Comparison of ENCODE assay signal across 28 cellular contexts in genomic region chr5:133337795-133338445, GRCh38.
"Had no signal": no experiment of that assay in that cellular context is flagged by ENCODE, and none has a peak within 500 bp of the region (broad histone marks: within the 10 kb centered on the region; RNA-seq: fewer than 3 reads in every experiment).

No MANE protein-coding gene starts in this region.

- H3K79me2 ChIP-seq: hepatocyte had no signal

- H3K4me1 Mint-ChIP-seq: naive B cell; nephron; stimulated activated memory B cell treated with anti-CD40 and anti-IgM and Interleukin-4, amounts not matched to agents 10 μg/mL and 1 μg/mL and 100 μg/mL, for 72 hours had no signal

- FAIRE-seq: pancreas had no signal

- H3K27me3 ChIP-seq: hepatocyte, left lung, pancreas, right atrium auricular region, right lobe of liver, tibial nerve, vagina had no signal

- H2AFZ ChIP-seq: hepatocyte had no signal

- H3K9me3 Mint-ChIP-seq: mesothelial cell of epicardium; naive B cell; nephron; stimulated activated memory B cell treated with anti-CD40 and anti-IgM and Interleukin-4, amounts not matched to agents 10 μg/mL and 1 μg/mL and 100 μg/mL, for 72 hours; stimulated activated naive CD8-positive, alpha-beta T cell treated with anti-CD3 and anti-CD28 coated beads, Interleukin-15, amount 100 ng/mL, for 72 hours; type B pancreatic cell had no signal

- H3K4me2 ChIP-seq: hepatocyte, smooth muscle cell had no signal

- H3K36me3 Mint-ChIP-seq: mesothelial cell of epicardium; naive B cell; stimulated activated memory B cell treated with anti-CD40 and anti-IgM and Interleukin-4, amounts not matched to agents 10 μg/mL and 1 μg/mL and 100 μg/mL, for 72 hours had no signal

- ATAC-seq: heart right ventricle; left colon; left lung; pancreas; right lobe of liver; stimulated activated memory B cell treated with anti-CD40 and anti-IgM and Interleukin-4, amounts not matched to agents 10 μg/mL and 1 μg/mL and 100 μg/mL, for 72 hours; stimulated activated naive CD8-positive, alpha-beta T cell treated with anti-CD3 and anti-CD28 coated beads, Interleukin-15, amount 100 ng/mL, for 72 hours had no signal

- H3K27ac Mint-ChIP-seq: mesothelial cell of epicardium; nephron; progenitor cell of endocrine pancreas; stimulated activated memory B cell treated with anti-CD40 and anti-IgM and Interleukin-4, amounts not matched to agents 10 μg/mL and 1 μg/mL and 100 μg/mL, for 72 hours; type B pancreatic cell had no signal

- H3K36me3 ChIP-seq: heart right ventricle, left lung, lower lobe of right lung, pancreas, right atrium auricular region, right lobe of liver, tibial nerve, vagina had no signal

- DNase-seq: heart right ventricle; islet precursor cell; kidney glomerular epithelial cell; left colon; left lung; lower lobe of right lung; mammary epithelial cell; mesenchymal stem cell; naive B cell; pancreas; right lobe of liver; stimulated activated CD4-positive, alpha-beta T cell treated with anti-CD3 and anti-CD28 coated beads, Interleukin-1b, Interleukin-23, amount 100 ng/mL, for 48 hours; stimulated activated CD4-positive, alpha-beta T cell treated with anti-CD3 and anti-CD28 coated beads, Interleukin-2, amount 100 ng/mL, for 48 hours; stimulated activated CD4-positive, alpha-beta T cell treated with anti-CD3 and anti-CD28 coated beads, Interleukin-4, amount 100 ng/mL, for 4 hours; stimulated activated CD8-positive, alpha-beta memory T cell treated with anti-CD3 and anti-CD28 coated beads, Interleukin-4, amount 100 ng/mL, for 48 hours; stimulated activated naive CD4-positive, alpha-beta T cell treated with Interleukin-2 at 50 U/mL for 16 hours; stimulated activated naive CD8-positive, alpha-beta T cell treated with anti-CD3 and anti-CD28 coated beads, Interleukin-15, amount 100 ng/mL, for 72 hours; substantia nigra had no signal

- H3K4me3 ChIP-seq: heart right ventricle, hepatocyte, left lung, lower lobe of right lung, pancreas, right atrium auricular region, right lobe of liver, smooth muscle cell, tibial nerve, vagina had no signal

- H3K9me3 ChIP-seq: heart right ventricle, left lung, lower lobe of right lung, pancreas, right atrium auricular region, right lobe of liver, tibial nerve, vagina had no signal

- H3K27ac ChIP-seq: heart right ventricle, hepatocyte, left lung, lower lobe of right lung, pancreas, right atrium auricular region, right lobe of liver, tibial nerve, vagina had no signal

- H3K4me3 Mint-ChIP-seq: mesothelial cell of epicardium; naive B cell; nephron; stimulated activated memory B cell treated with anti-CD40 and anti-IgM and Interleukin-4, amounts not matched to agents 10 μg/mL and 1 μg/mL and 100 μg/mL, for 72 hours; stimulated activated naive CD8-positive, alpha-beta T cell treated with anti-CD3 and anti-CD28 coated beads, Interleukin-15, amount 100 ng/mL, for 72 hours; type B pancreatic cell had no signal

- H3K4me1 ChIP-seq: heart right ventricle, left lung, lower lobe of right lung, pancreas, right atrium auricular region, right lobe of liver, tibial nerve, vagina had no signal

- H3K27me3 Mint-ChIP-seq: naive B cell; stimulated activated naive CD8-positive, alpha-beta T cell treated with anti-CD3 and anti-CD28 coated beads, Interleukin-15, amount 100 ng/mL, for 72 hours; type B pancreatic cell had no signal
